Comparison of ENCODE assay signal across 34 cellular contexts in the genomic region with DNA sequence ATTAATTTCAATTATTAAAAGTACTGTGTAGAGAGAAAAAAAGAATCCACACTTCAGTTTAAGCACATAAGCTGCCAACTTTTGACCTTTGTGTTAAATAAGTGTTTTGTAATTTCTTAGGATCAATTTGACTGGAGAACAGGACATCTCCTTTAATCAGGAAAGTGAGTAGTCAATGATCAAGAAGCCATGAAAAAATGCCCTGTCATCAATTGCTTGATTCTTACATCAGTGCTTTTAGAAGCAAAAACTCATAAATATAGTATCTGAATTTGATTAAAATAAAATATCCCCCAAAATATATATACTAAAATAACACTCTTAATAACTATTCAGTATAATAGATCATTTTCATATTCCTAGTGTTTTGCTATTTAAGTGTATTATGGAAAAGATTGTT.
DNase-seq lines count a peak whose midpoint lies in the region; ATAC-seq, FAIRE-seq and TF ChIP-seq lines count a peak whose summit lies in the region.
"Had no signal": no experiment of that assay in that cellular context is flagged by ENCODE, and none has a peak within 500 bp of the region (broad histone marks: within the 10 kb centered on the region; RNA-seq: fewer than 3 reads in every experiment).

No MANE protein-coding gene starts in this region.

- no peak overlapping the region for H3K4ac ChIP-seq in IMR-90 (ENCODE audit: low read depth, low read length)

- H3K9ac ChIP-seq in HepG2 (ENCODE audit: insufficient read depth, low read depth, low read length) (no peak overlapping the region), IMR-90 (ENCODE audit: low read depth, low read length) (no peak overlapping the region), K562 (ENCODE audit: insufficient read depth in 1 of 2, low read depth in 2 of 2, low read length in 2 of 2) (no peak overlapping the region)
- H3K9ac ChIP-seq: BLaER1; BLaER1 treated with 17β-estradiol and CSF1 and Interleukin-3, amounts not matched to agents 10 nM and 100 nM had no signal

- in situ Hi-C loops in HepG2 (cut with HindIII; ENCODE audit: extremely low pct_ligation_motif_present, low pct_unique_long_range_greater_than_20kb) = no loop called here
- in situ Hi-C loops in IMR-90 (cut with MboI; ENCODE audit: low sequenced_read_pairs) = no loop called here
- in situ Hi-C loops in K562 (cut with MboI) = no loop called here

- no peak for TF ChIP-seq EP300 in HepG2 (IDR thresholded peaks at IDR 0.05; ENCODE audit: low read depth in 2 of 2, low read length in 2 of 2)
- no peak for TF ChIP-seq EP300 in HepG2 (CRISPR knock-in tag; IDR thresholded peaks at IDR 0.05; ENCODE audit: borderline replicate concordance)
- no peak for TF ChIP-seq EP300 in A549 (IDR thresholded peaks at IDR 0.05)
- TF ChIP-seq EP300 in K562 (IDR thresholded peaks at IDR 0.05; ENCODE audit: low read length) = no peak

- no peaks in the 10 kb centered on the region for H3K4me1 ChIP-seq in HepG2 (ENCODE audit: insufficient read depth, low read length)
- no peaks in the 10 kb centered on the region for H3K4me1 ChIP-seq in right lobe of liver
- no peaks in the 10 kb centered on the region for H3K4me1 ChIP-seq in A549
- H3K4me1 ChIP-seq in IMR-90 (ENCODE audit: control insufficient read depth, insufficient read depth, low read length) = no peaks in the 10 kb centered on the region
- H3K4me1 ChIP-seq in K562 (replicated peaks in 1 of 2; ENCODE audit: control insufficient read depth in 2 of 2, insufficient read depth in 2 of 2, low read length in 2 of 2) = no peaks in the 10 kb centered on the region
- H3K4me1 ChIP-seq: BE2C; BLaER1; BLaER1 treated with 17β-estradiol and CSF1 and Interleukin-3, amounts not matched to agents 10 nM and 100 nM; Caco-2 had no signal

- no peaks in the 10 kb centered on the region for H3K9me1 ChIP-seq in IMR-90 (ENCODE audit: insufficient read depth, low read length)
- no peaks in the 10 kb centered on the region for H3K9me1 ChIP-seq in K562 (ENCODE audit: control insufficient read depth, insufficient read depth, low read length)

- no peak overlapping the region for H2BK5ac ChIP-seq in IMR-90 (ENCODE audit: low read depth, low read length, poor library complexity, severe bottlenecking)

- no peaks in the 10 kb centered on the region for H4K20me1 ChIP-seq in HepG2 (ENCODE audit: insufficient read depth, low read length)
- no peaks in the 10 kb centered on the region for H4K20me1 ChIP-seq in IMR-90 (ENCODE audit: insufficient read depth, low read length)
- no peaks in the 10 kb centered on the region for H4K20me1 ChIP-seq in K562 (replicated peaks; ENCODE audit: control insufficient read depth, insufficient read depth, low read length)
- H4K20me1 ChIP-seq: BLaER1; BLaER1 treated with 17β-estradiol and CSF1 and Interleukin-3, amounts not matched to agents 10 nM and 100 nM had no signal

- H3K14ac ChIP-seq in IMR-90 (replicated peaks; ENCODE audit: low read depth, low read length) = no peak overlapping the region

- no peak overlapping the region for H2BK120ac ChIP-seq in IMR-90 (ENCODE audit: low read depth, low read length)

- POLR2A ChIA-PET in HepG2 (lab: Yijun Ruan, JAX) = no interaction called here
- POLR2A ChIA-PET in A549 (lab: Yijun Ruan, JAX) = no interaction called here
- POLR2A ChIA-PET in IMR-90 (lab: Charles Lee; ENCODE audit: unreplicated experiment) = no interaction called here
- POLR2A ChIA-PET in K562 (lab: Yijun Ruan, JAX) = no interaction called here

- H2AFZ ChIP-seq in HepG2 (ENCODE audit: low read length) = no peak overlapping the region
- no peak overlapping the region for H2AFZ ChIP-seq in IMR-90 (replicated peaks; ENCODE audit: low read length, poor library complexity)
- H2AFZ ChIP-seq in K562 (ENCODE audit: low read depth, low read length) = no peak overlapping the region

- TF ChIP-seq CTCF in HepG2 (CRISPR knock-in tag; IDR thresholded peaks at IDR 0.05) = no peak
- TF ChIP-seq CTCF in right lobe of liver (IDR thresholded peaks at IDR 0.05) = no peak
- TF ChIP-seq CTCF in A549 (IDR thresholded peaks at IDR 0.05) = no peak
- no peak for TF ChIP-seq CTCF in IMR-90 (conservative IDR thresholded peaks at IDR 0.05; ENCODE audit: low read depth, low read length)
- no peak for TF ChIP-seq CTCF in K562 (IDR thresholded peaks at IDR 0.05 in 2 of 3, conservative IDR thresholded peaks at IDR 0.05 in 1 of 3; ENCODE audit: insufficient read depth in 2 of 3, low read depth in 1 of 3, low read length in 3 of 3)

- no peaks in the 10 kb centered on the region for H3K36me3 ChIP-seq in HepG2 (replicated peaks in 1 of 2; ENCODE audit: control insufficient read depth in 1 of 2, insufficient read depth in 2 of 2, low read length in 2 of 2)
- H3K36me3 ChIP-seq in right lobe of liver = no peaks in the 10 kb centered on the region
- no peaks in the 10 kb centered on the region for H3K36me3 ChIP-seq in IMR-90 (ENCODE audit: control insufficient read depth, insufficient read depth, low read length)
- no peaks in the 10 kb centered on the region for H3K36me3 ChIP-seq in K562 (ENCODE audit: control insufficient read depth, insufficient read depth, low read length)
- H3K36me3 ChIP-seq: BE2C; BLaER1; BLaER1 treated with 17β-estradiol and CSF1 and Interleukin-3, amounts not matched to agents 10 nM and 100 nM had no signal

- no peak for TF ChIP-seq POLR2A in HepG2 (IDR thresholded peaks at IDR 0.05; ENCODE audit: insufficient read depth in 1 of 2, low read depth in 2 of 2, low read length in 2 of 2)
- no peak for TF ChIP-seq POLR2A in right lobe of liver (IDR thresholded peaks at IDR 0.05)
- TF ChIP-seq POLR2A in A549 (IDR thresholded peaks at IDR 0.05; ENCODE audit: low read length) = no peak
- TF ChIP-seq POLR2A in IMR-90 (IDR thresholded peaks at IDR 0.05; ENCODE audit: low read depth, low read length) = no peak
- TF ChIP-seq POLR2A in K562 (conservative IDR thresholded peaks at IDR 0.05) = no peak

- no peak overlapping the region for H2AK5ac ChIP-seq in IMR-90 (ENCODE audit: low read depth, low read length)

- intact Hi-C loops in HepG2 (cut with micrococcal nuclease; ENCODE audit: unreplicated experiment) (no loop called here), right lobe of liver (cut with DNase I) (no loop called here), IMR-90 (cut with micrococcal nuclease) (no loop called here), K562 (cut with micrococcal nuclease) (no loop called here)

- no TSS peak for BruUV-seq in HepG2 (replicated peaks; lab: Mats Ljungman, UMichigan)
- no TSS peak for BruUV-seq in IMR-90 (replicated peaks; lab: Mats Ljungman, UMichigan)
- no TSS peak for BruUV-seq in K562 (replicated peaks; lab: Mats Ljungman, UMichigan)

- no peak overlapping the region for H4K5ac ChIP-seq in IMR-90 (ENCODE audit: low read depth, low read length)

- no peaks in the 10 kb centered on the region for H3K27me3 ChIP-seq in HepG2 (ENCODE audit: control insufficient read depth in 1 of 2, insufficient read depth in 2 of 2, low read length in 2 of 2)
- H3K27me3 ChIP-seq in right lobe of liver = no peaks in the 10 kb centered on the region
- H3K27me3 ChIP-seq in IMR-90 (ENCODE audit: control insufficient read depth, insufficient read depth, low read length) = no peaks in the 10 kb centered on the region
- H3K27me3 ChIP-seq in K562 (ENCODE audit: control insufficient read depth in 2 of 2, insufficient read depth in 2 of 2, low read length in 2 of 2) = no peaks in the 10 kb centered on the region
- H3K27me3 ChIP-seq: BE2C; BLaER1; BLaER1 treated with 17β-estradiol and CSF1 and Interleukin-3, amounts not matched to agents 10 nM and 100 nM had no signal

- H2AK9ac ChIP-seq in IMR-90 (replicated peaks; ENCODE audit: low read depth, low read length, poor library complexity) = no peak overlapping the region

- H2BK20ac ChIP-seq in IMR-90 (ENCODE audit: low read depth, low read length) = no peak overlapping the region

- ATAC-seq in HepG2 (no peak), right lobe of liver (no peak), A549 (no peak), IMR-90 (ENCODE audit: low read depth) (no peak), K562 (no peak), HG03139 (IDR thresholded peaks at IDR 0.05; ENCODE audit: unreplicated experiment) (no peak)
- ATAC-seq: CD8-positive, alpha-beta T cell had no signal

- H3K4me3 ChIP-seq in HepG2 (replicated peaks in 1 of 3; ENCODE audit: insufficient read depth in 1 of 3, low read depth in 2 of 3, low read length in 3 of 3) (no peak overlapping the region), right lobe of liver (no peak overlapping the region), A549 (no peak overlapping the region), IMR-90 (ENCODE audit: insufficient read depth, low read depth, low read length) (no peak overlapping the region), K562 (no peak overlapping the region)
- H3K4me3 ChIP-seq: BLaER1; BLaER1 treated with 17β-estradiol and CSF1 and Interleukin-3, amounts not matched to agents 10 nM and 100 nM had no signal

- no peak overlapping the region for H2BK15ac ChIP-seq in IMR-90 (ENCODE audit: low read depth, low read length)

- H3K79me1 ChIP-seq in IMR-90 (ENCODE audit: low read depth in 1 of 2, low read length in 2 of 2) = no peaks in the 10 kb centered on the region

- no peak overlapping the region for H3K4me2 ChIP-seq in HepG2 (ENCODE audit: low read depth, low read length)
- H3K4me2 ChIP-seq in A549 = no peak overlapping the region
- H3K4me2 ChIP-seq in IMR-90 (ENCODE audit: low read depth, low read length) = no peak overlapping the region
- H3K4me2 ChIP-seq in K562 (ENCODE audit: insufficient read depth, low read length) = no peak overlapping the region
- H3K4me2 ChIP-seq: BLaER1; BLaER1 treated with 17β-estradiol and CSF1 and Interleukin-3, amounts not matched to agents 10 nM and 100 nM had no signal

- H4K91ac ChIP-seq in IMR-90 (ENCODE audit: insufficient read depth, low read depth, low read length) = no peak overlapping the region

- TF ChIP-seq RAD21 in HepG2 (CRISPR knock-in tag; IDR thresholded peaks at IDR 0.05) (no peak), A549 (conservative IDR thresholded peaks at IDR 0.05 in 1 of 2, IDR thresholded peaks at IDR 0.05 in 1 of 2) (no peak), IMR-90 (IDR thresholded peaks at IDR 0.05; ENCODE audit: low read length) (no peak), K562 (CRISPR knock-in tag; conservative IDR thresholded peaks at IDR 0.05 in 1 of 2, IDR thresholded peaks at IDR 0.05 in 1 of 2) (no peak)

- H3K27ac ChIP-seq in HepG2 (ENCODE audit: extremely low read length, insufficient read depth, low read length) (no peak overlapping the region), right lobe of liver (no peak overlapping the region), A549 (no peak overlapping the region), IMR-90 (ENCODE audit: insufficient read depth, low read length) (no peak overlapping the region), K562 (ENCODE audit: extremely low read depth, low read depth, low read length) (no peak overlapping the region)
- H3K27ac ChIP-seq: 22Rv1; BLaER1; BLaER1 treated with 17β-estradiol and CSF1 and Interleukin-3, amounts not matched to agents 10 nM and 100 nM; C4-2B had no signal

- H3K9me3 ChIP-seq in HepG2 (ENCODE audit: low read length) (no peaks in the 10 kb centered on the region), right lobe of liver (no peaks in the 10 kb centered on the region), A549 (no peaks in the 10 kb centered on the region), IMR-90 (ENCODE audit: control insufficient read depth, insufficient read depth, low read length) (peaks cover 4% of the 10 kb centered on the region), K562 (replicated peaks; ENCODE audit: control insufficient read depth, insufficient read depth, low read depth, low read length) (no peaks in the 10 kb centered on the region)
- H3K9me3 ChIP-seq: BE2C; BLaER1; BLaER1 treated with 17β-estradiol and CSF1 and Interleukin-3, amounts not matched to agents 10 nM and 100 nM; Caco-2 had no signal

- dilution Hi-C loops in IMR-90 (cut with HindIII; ENCODE audit: low sequenced_read_pairs, unreplicated experiment) = no loop called here

- FAIRE-seq in HepG2 (lab: Jason Lieb, UNC) = no peak
- no peak for FAIRE-seq in A549 (lab: Jason Lieb, UNC)
- no peak for FAIRE-seq in K562 (lab: Jason Lieb, UNC)
- FAIRE-seq: A204.1, D721Med had no signal

- DNase-seq in HepG2 (ENCODE audit: low spot score) (no peak), right lobe of liver (no peak), A549 (ENCODE audit: low read depth in 1 of 2, low spot score in 1 of 2) (no peak), IMR-90 (no peak), K562 (ENCODE audit: extremely low read depth in 1 of 4, low spot score in 3 of 4) (no peak), NCI-H187 treated with DMSO at 0.1 percent for 48 hours (lab: John Stamatoyannopoulos, UW) (no peak)
- DNase-seq in effector CD4-positive, alpha-beta T cell = no peak
- DNase-seq: 8988T; ACHN; AML-193; BE2C; C1 segment of cervical spinal cord; Caco-2; Calu3; CD4-positive, alpha-beta memory T cell; CD4-positive, alpha-beta T cell; CD4-positive, CD25-positive, alpha-beta regulatory T cell; CD8-positive, alpha-beta memory T cell; CD8-positive, alpha-beta T cell; COR-L47; DMS 273 treated with DMSO at 0.1 percent for 48 hours; DMS153; DMS53; DMS79; DMS79 treated with DMSO at 0.1 percent for 48 hours; DND-41; EL had no signal

- CTCF ChIA-PET in HepG2 (lab: Yijun Ruan, JAX; ENCODE audit: low intra/inter-chr PET ratio, low total read pairs) = no interaction called here
- CTCF ChIA-PET in A549 (lab: Yijun Ruan, JAX) = no interaction called here
- CTCF ChIA-PET in IMR-90 (lab: Yijun Ruan, JAX) = no interaction called here
- CTCF ChIA-PET in K562 (lab: Yijun Ruan, JAX; ENCODE audit: low intra/inter-chr PET ratio) = no interaction called here

- H3K23ac ChIP-seq in IMR-90 (ENCODE audit: low read depth, low read length) = no peak overlapping the region

- no peak overlapping the region for H4K8ac ChIP-seq in IMR-90 (ENCODE audit: low read depth in 2 of 2, low read length in 2 of 2)

- no peak overlapping the region for H3K56ac ChIP-seq in IMR-90 (ENCODE audit: extremely low read depth, insufficient read depth, low read length)

- H3K18ac ChIP-seq in IMR-90 (ENCODE audit: low read depth, low read length) = no peak overlapping the region

- H3K79me2 ChIP-seq in HepG2 (ENCODE audit: insufficient read depth, low read length) (no peaks in the 10 kb centered on the region), K562 (ENCODE audit: control insufficient read depth, insufficient read depth, low read length) (no peaks in the 10 kb centered on the region)
